26 cellular contexts compared by ENCODE assay signal in the genomic region with DNA sequence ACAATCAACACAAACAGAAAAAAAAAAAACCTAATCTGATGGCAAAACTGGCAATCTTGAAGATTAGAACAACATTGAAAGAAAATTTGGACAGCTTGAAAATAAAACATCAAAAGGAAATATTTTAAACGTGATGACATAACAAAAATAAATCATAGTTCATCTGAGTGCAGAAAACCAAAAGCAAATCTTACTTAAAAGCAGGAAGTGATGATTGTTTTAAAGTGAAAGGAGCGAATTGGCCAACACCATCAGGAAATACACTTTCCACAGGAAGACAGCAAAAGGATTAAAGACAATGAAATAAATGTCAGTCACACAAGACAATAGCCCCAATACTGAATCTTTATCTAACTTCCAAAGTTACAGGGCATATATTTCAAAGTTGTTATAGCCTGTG.
"Had no signal": no experiment of that assay in that cellular context is flagged by ENCODE, and none has a peak within 500 bp of the region (broad histone marks: within the 10 kb centered on the region; RNA-seq: fewer than 3 reads in every experiment).

No MANE protein-coding gene starts in this region.

- H3K4me3 ChIP-seq: cardiac muscle cell, K562, PC-9 had no signal

- DNase-seq: activated B cell treated with CpG ODN at 0.5 μM for 24 hours; activated CD4-positive, alpha-beta memory T cell treated with anti-CD3 and anti-CD28 coated beads, Interleukin-2, amount 10 ng/mL, durations not matched to agents 7 days and 5 days; activated CD4-positive, alpha-beta T cell treated with anti-CD3 and anti-CD28 coated beads, Interleukin-2, amount 10 ng/mL, durations not matched to agents 7 days and 5 days; activated gamma-delta T cell; activated naive CD4-positive, alpha-beta T cell treated with anti-CD3 and anti-CD28 coated beads for 36 hours; activated T-cell treated with anti-CD3 and anti-CD28 coated beads for 4 hours; activated T-cell treated with anti-CD3 and anti-CD28 coated beads, Interleukin-2, amount 50 U/mL, for 48 hours; amygdala; brain microvascular endothelial cell; Karpas-422; NCI-H1048; NCI-H1417; NCI-H1930; NCI-H2171; NCI-H2227 treated with DMSO at 0.1 percent for 48 hours; NCI-H446 treated with DMSO at 0.1 percent for 48 hours; NCI-H524 treated with DMSO at 0.1 percent for 48 hours; NCI-H774; PC-9; SIG-M5; T-helper 17 cell; T-helper 9 cell had no signal

- H3K27me3 ChIP-seq: brain microvascular endothelial cell, cardiac muscle cell had no signal

- ATAC-seq: activated T-helper 17 cell treated with anti-CD3 and anti-CD28 coated beads, Interleukin-2, amount 50 U/mL, for 72 hours; K562; T-helper 17 cell had no signal

- H3K27ac ChIP-seq: brain microvascular endothelial cell, cardiac muscle cell, PC-9 had no signal

- FAIRE-seq: K562, TTC549 had no signal

- H3K36me3 ChIP-seq: brain microvascular endothelial cell, cardiac muscle cell had no signal

- H3K4me2 ChIP-seq: PC-9 had no signal
